1 cellular context compared by ENCODE assay signal in genomic region chr3:142724682-142725351, GRCh38.
TF ChIP-seq lines count a peak whose summit lies in the region.

No MANE protein-coding gene starts in this region.

TF ChIP-seq in K562, 482 proteins besides CTCF, POLR2A, EP300 and RAD21 (continued from another document):
- TF ChIP-seq TRIM25 (IDR thresholded peaks at IDR 0.05; ENCODE audit: borderline replicate concordance), result no peak
- no peak for TF ChIP-seq FOXA1 (IDR thresholded peaks at IDR 0.05; ENCODE audit: borderline replicate concordance)
- peak; percentile 81; the same call in 1 of the 2 replicates for TF ChIP-seq E2F3 (CRISPR knock-in tag; IDR thresholded peaks at IDR 0.05)
- TF ChIP-seq ZNF696 (CRISPR knock-in tag; conservative IDR thresholded peaks at IDR 0.05), result no peak
- no peak for TF ChIP-seq ZNF766 (CRISPR knock-in tag; conservative IDR thresholded peaks at IDR 0.05)
- TF ChIP-seq STAT5B (CRISPR knock-in tag; IDR thresholded peaks at IDR 0.05), result no peak
- TF ChIP-seq PREB (CRISPR knock-in tag; IDR thresholded peaks at IDR 0.05), result 0 out of 2 replicates have a peak, but pooled peaks have one; percentile 50
- TF ChIP-seq KDM5B (IDR thresholded peaks at IDR 0.05; ENCODE audit: insufficient replicate concordance, low read depth, low read length), result peak; percentile 26
- no peak for TF ChIP-seq SRF (CRISPR knock-in tag; IDR thresholded peaks at IDR 0.05)
